Comparison of ENCODE assay signal across 9 cellular contexts in genomic region chr22:26586556-26587325, GRCh38. TPM values are rescaled to one million over a fixed set of nuclear protein-coding genes. Genes with fewer than 3 reads are reported as not detected.
A peak's percentile ranks its signal among the peaks of the same experiment; 100 is the strongest.
DNase-seq lines count a peak whose midpoint lies in the region; ATAC-seq and TF ChIP-seq lines count a peak whose summit lies in the region.
"Had no signal": no experiment of that assay in that cellular context is flagged by ENCODE, and none has a peak within 500 bp of the region (broad histone marks: within the 10 kb centered on the region; RNA-seq: fewer than 3 reads in every experiment).

No MANE protein-coding gene starts in this region.

- no peak for ATAC-seq in gastrocnemius medialis
- no peak for ATAC-seq in GM19351 (IDR thresholded peaks at IDR 0.05; ENCODE audit: unreplicated experiment)

- no peaks in the 10 kb centered on the region for H3K27me3 ChIP-seq in H9 (ENCODE audit: insufficient read depth, low read length)
- H3K27me3 ChIP-seq in esophagus squamous epithelium, result no peaks in the 10 kb centered on the region
- no peaks in the 10 kb centered on the region for H3K27me3 ChIP-seq in gastrocnemius medialis

- no peaks in the 10 kb centered on the region for H3K23me2 ChIP-seq in H9 (ENCODE audit: insufficient read length, low read depth, low read length, poor library complexity, severe bottlenecking)

- H2AK5ac ChIP-seq in H9 (ENCODE audit: insufficient read length, low read length), result no peak overlapping the region

- H3K23ac ChIP-seq in H9 (ENCODE audit: insufficient read length, low read depth, low read length), result no peak overlapping the region

- no peak overlapping the region for H3K56ac ChIP-seq in H9 (ENCODE audit: insufficient read length, low read depth, low read length)

- peaks cover 3% of the 10 kb centered on the region; the same call in 1 of the 2 replicates for H3K4me1 ChIP-seq in H9 (ENCODE audit: insufficient read depth, low read length)
- H3K4me1 ChIP-seq in esophagus squamous epithelium, result peaks cover 15 to 56% (median 34%) of the 10 kb centered on the region in 3 donors
- peaks cover 21 to 31% of the 10 kb centered on the region in 2 donors for H3K4me1 ChIP-seq in gastrocnemius medialis

- no peak overlapping the region for H4K5ac ChIP-seq in H9 (ENCODE audit: insufficient read length, low read depth, low read length)

- no peak overlapping the region for H3K4ac ChIP-seq in H9 (ENCODE audit: low read depth, low read length)

- no peaks in the 10 kb centered on the region for H4K20me1 ChIP-seq in H9 (ENCODE audit: control insufficient read depth, insufficient read depth, insufficient read length)

- H2BK5ac ChIP-seq in H9 (ENCODE audit: insufficient read length, low read length), result no peak overlapping the region

- H3K18ac ChIP-seq in H9 (ENCODE audit: insufficient read length, low read depth, low read length), result no peak overlapping the region

- CTCF ChIA-PET in RWPE1 (lab: Yijun Ruan, JAX), result no interaction called here

- no peak overlapping the region for H3K9ac ChIP-seq in H9 (ENCODE audit: extremely low read depth, insufficient read length, low read length)

- no peak overlapping the region for H2AFZ ChIP-seq in H9 (ENCODE audit: low read length)

- no peak overlapping the region for H2BK12ac ChIP-seq in H9 (ENCODE audit: insufficient read length, low read depth, low read length)

- in situ Hi-C loops in gastrocnemius medialis (cut with MboI; ENCODE audit: low sequenced_read_pairs in 4 of 4), result loop anchor here in 3 of 4 donors (10.0 kb wide), 2 partner anchors 92 to 102 kb away; partner anchors contain the start of genes HPS4 (in 2 of the 3) and SRRD (in 2 of the 3)

- H2BK120ac ChIP-seq in H9 (ENCODE audit: low read depth, low read length, poor library complexity, severe bottlenecking), result no peak overlapping the region

- H3K36me3 Mint-ChIP-seq in H9 (ENCODE audit: insufficient read depth in 1 of 3, low read depth in 3 of 3), result peaks cover 21 to 30% (median 28%) of the 10 kb centered on the region in 3 experiments

- no peak overlapping the region for H3K4me3 ChIP-seq in esophagus squamous epithelium
- no peak overlapping the region for H3K4me3 ChIP-seq in gastrocnemius medialis

- H3K4me1 Mint-ChIP-seq in H9, result peaks cover 43 to 58% of the 10 kb centered on the region in 2 experiments

- intact Hi-C loops in esophagus squamous epithelium (cut with DNase I) (no loop called here), gastrocnemius medialis (cut with DNase I; ENCODE audit: low total_unique reads) (no loop called here)

- no peaks in the 10 kb centered on the region for H3K27me3 Mint-ChIP-seq in H9 (ENCODE audit: low read depth)

- POLR2A ChIA-PET in RWPE1 (lab: Yijun Ruan, JAX; ENCODE audit: low non-redundant PET), result no interaction called here

- H2BK15ac ChIP-seq in H9 (ENCODE audit: low read depth, low read length), result no peak overlapping the region

- H3K27ac Mint-ChIP-seq in H9, result peak overlapping the region in 2 of 3 experiments; percentile 85 to 87; a peak in 4 of 7 replicates
- H3K27ac Mint-ChIP-seq: T-helper 2 cell treated with Interferon-gamma antibody and Interleukin-4, amounts not matched to agents 5 μg/mL and 100 μg/mL, for 36 hours had no signal

- no peak overlapping the region for H4K8ac ChIP-seq in H9 (replicated peaks; ENCODE audit: insufficient read length, low read depth, low read length)

- no peak for TF ChIP-seq CTCF in H9 (conservative IDR thresholded peaks at IDR 0.05)
- TF ChIP-seq CTCF in RWPE1 (conservative IDR thresholded peaks at IDR 0.05; ENCODE audit: low read depth), result no peak
- TF ChIP-seq CTCF in esophagus squamous epithelium (IDR thresholded peaks at IDR 0.05), result no peak
- TF ChIP-seq CTCF in gastrocnemius medialis (IDR thresholded peaks at IDR 0.05 in 4 of 5, conservative IDR thresholded peaks at IDR 0.05 in 1 of 5), result no peak

- no peak overlapping the region for H3T11ph ChIP-seq in H9 (ENCODE audit: low read length)

- H3K36me3 ChIP-seq in esophagus squamous epithelium (peaks cover 0 to 11% (median 9%) of the 10 kb centered on the region in 3 donors), gastrocnemius medialis (peaks cover 0 to 11% of the 10 kb centered on the region in 2 donors)

- H4K91ac ChIP-seq in H9 (ENCODE audit: insufficient read length, low read depth, low read length), result no peak overlapping the region

- H3K14ac ChIP-seq in H9 (ENCODE audit: insufficient read depth, low read length), result no peak overlapping the region; the same call in 1 of the 2 replicates

- H3K9me3 ChIP-seq in H9 (ENCODE audit: control insufficient read depth, low read depth, low read length) (no peaks in the 10 kb centered on the region), esophagus squamous epithelium (no peaks in the 10 kb centered on the region), gastrocnemius medialis (no peaks in the 10 kb centered on the region)

- no peak for DNase-seq in H9
- DNase-seq in RWPE1 (ENCODE audit: low spot score), result no peak
- DNase-seq in esophagus squamous epithelium (lab: John Stamatoyannopoulos, UW), result no peak
- no peak for DNase-seq in gastrocnemius medialis
- DNase-seq in stimulated activated CD4-positive, alpha-beta T cell treated with anti-CD3 and anti-CD28 coated beads, Interleukin-4, amount 100 ng/mL, for 24 hours, result no peak
- no peak for DNase-seq in CD1c-positive myeloid dendritic cell (ENCODE audit: extremely low spot score)
- DNase-seq: islet precursor cell had no signal

- H3K4me2 ChIP-seq in H9 (ENCODE audit: insufficient read depth, insufficient read length, low read length), result no peak overlapping the region

- peaks cover 34% of the 10 kb centered on the region; the same call in 1 of the 2 replicates for H3K79me2 ChIP-seq in H9 (ENCODE audit: insufficient read depth, low read length)

- no CpG with 5 or more reads among the region's 11 CpGs for WGBS in H9 (ENCODE audit: extremely low coverage, insufficient read length, low lambda C conversion rate)
- WGBS in esophagus squamous epithelium, 2 donors, result 56 to 61% methylated on average over 11 of the region's 11 CpGs

- H3K9me3 Mint-ChIP-seq in H9, result peaks cover 0 to 3% of the 10 kb centered on the region in 2 experiments; a peak in 2 of 5 replicates
- H3K9me3 Mint-ChIP-seq: T-helper 2 cell treated with Interferon-gamma antibody and Interleukin-4, amounts not matched to agents 5 μg/mL and 100 μg/mL, for 36 hours had no signal

- H3K79me1 ChIP-seq in H9 (ENCODE audit: insufficient read depth, low read depth, low read length, poor library complexity, severe bottlenecking), result peaks cover 2% of the 10 kb centered on the region

- H3K27ac ChIP-seq in H9 (ENCODE audit: insufficient read length, low read depth, low read length) (no peak overlapping the region), RWPE1 (peak overlapping the region; percentile 75), esophagus squamous epithelium (peak overlapping the region; percentile 8 to 66 (median 48)), gastrocnemius medialis (peak overlapping the region; percentile 51 to 94 (median 62))

- TF ChIP-seq POLR2A in esophagus squamous epithelium (IDR thresholded peaks at IDR 0.05), result no peak
- no peak for TF ChIP-seq POLR2A in gastrocnemius medialis (IDR thresholded peaks at IDR 0.05)

- H2BK20ac ChIP-seq in H9 (ENCODE audit: low read depth, low read length, poor library complexity, severe bottlenecking), result no peak overlapping the region

- H3K4me3 Mint-ChIP-seq in H9, result peak overlapping the region in 1 of 2 experiments; percentile 53; a peak in 2 of 5 replicates
- H3K4me3 Mint-ChIP-seq: T-helper 2 cell treated with Interferon-gamma antibody and Interleukin-4, amounts not matched to agents 5 μg/mL and 100 μg/mL, for 36 hours had no signal

RNA-seq across cellular contexts. Expression of gene TPST2, which starts 3.2 kb away (rescaled TPM):
- total RNA-seq in H9 (2021) (50.1 and 52.2 TPM in 2 replicates), esophagus squamous epithelium (10 to 100 TPM; 27.2 to 40.6 (median 32.5) TPM), gastrocnemius medialis (100 to 1,000 TPM in 1 of 4 donors, 10 to 100 TPM in 3; 32.3 to 110 (median 65.4) TPM)

RNA-seq across cellular contexts. Expression of gene CRYBB1, which starts 31.1 kb away (rescaled TPM):
- total RNA-seq in H9 (2021), result 4.3 and 5.4 TPM in 2 replicates
- total RNA-seq in esophagus squamous epithelium, result under 1 TPM in 1 of 4 donors, not detected in 3; 0.95 TPM
- total RNA-seq in gastrocnemius medialis, result under 1 TPM in 1 of 4 donors, not detected in 3; 0.97 TPM

RNA-seq across cellular contexts. Expression of gene CRYBA4, which starts 35.0 kb away (rescaled TPM):
- total RNA-seq in H9 (2021) (0.37 and 0.52 TPM in 2 replicates), esophagus squamous epithelium (not detected), gastrocnemius medialis (not detected)
